1 cellular context compared by ENCODE assay signal in the genomic region with DNA sequence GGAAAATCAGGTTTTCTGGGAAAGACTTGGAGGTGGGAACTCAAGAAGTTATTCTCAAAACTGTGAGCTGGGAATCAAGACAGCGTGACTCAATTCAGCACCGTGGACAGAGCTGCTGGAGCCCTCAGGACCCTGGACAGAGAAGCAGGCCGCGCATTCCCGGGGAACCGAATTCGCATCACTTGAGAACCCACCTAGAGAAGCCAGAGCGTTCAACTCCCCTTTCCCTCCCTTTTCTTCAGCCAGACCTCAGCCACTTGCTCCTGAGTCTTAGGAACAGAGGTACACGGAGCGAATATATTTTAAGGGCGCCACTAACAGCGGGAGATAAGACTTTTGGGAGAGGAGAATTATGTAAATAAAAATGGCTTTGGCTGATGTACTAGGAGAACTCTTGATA.
A peak's percentile ranks its signal among the peaks of the same experiment; 100 is the strongest.
TF ChIP-seq lines count a peak whose summit lies in the region.

No MANE protein-coding gene starts in this region.

TF ChIP-seq in K562, 482 proteins besides CTCF, POLR2A, EP300 and RAD21 (continued from another document and continues in another):
- TF ChIP-seq, protein P1, sequence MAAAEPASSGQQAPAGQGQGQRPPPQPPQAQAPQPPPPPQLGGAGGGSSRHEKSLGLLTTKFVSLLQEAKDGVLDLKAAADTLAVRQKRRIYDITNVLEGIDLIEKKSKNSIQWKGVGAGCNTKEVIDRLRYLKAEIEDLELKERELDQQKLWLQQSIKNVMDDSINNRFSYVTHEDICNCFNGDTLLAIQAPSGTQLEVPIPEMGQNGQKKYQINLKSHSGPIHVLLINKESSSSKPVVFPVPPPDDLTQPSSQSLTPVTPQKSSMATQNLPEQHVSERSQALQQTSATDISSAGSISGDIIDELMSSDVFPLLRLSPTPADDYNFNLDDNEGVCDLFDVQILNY (CRISPR knock-in tag; IDR thresholded peaks at IDR 0.05): peak; percentile 100
- TF ChIP-seq ZNF133 (CRISPR knock-in tag; IDR thresholded peaks at IDR 0.05) (0 out of 2 replicates have a peak, but pooled peaks have one; percentile 33), SUPT5H (IDR thresholded peaks at IDR 0.05) (no peak), TEAD4 (IDR thresholded peaks at IDR 0.05; ENCODE audit: low read length) (peak; percentile 76), TEAD4 (CRISPR knock-in tag; IDR thresholded peaks at IDR 0.05; ENCODE audit: borderline replicate concordance) (peak; percentile 99), ZNF766 (CRISPR knock-in tag; conservative IDR thresholded peaks at IDR 0.05) (peak; percentile 99), ERF (CRISPR knock-in tag; IDR thresholded peaks at IDR 0.05) (0 out of 2 replicates have a peak, but pooled peaks have one; percentile 41), NR2C1 (IDR thresholded peaks at IDR 0.05) (no peak), NR2C1 (tag; IDR thresholded peaks at IDR 0.05) (peak; percentile 73), HLTF (IDR thresholded peaks at IDR 0.05) (no peak), BRD4 (IDR thresholded peaks at IDR 0.05) (no peak), ZNF75A (CRISPR knock-in tag; IDR thresholded peaks at IDR 0.05) (peak; percentile 28; the same call in 1 of the 2 replicates), ZNF184 (CRISPR knock-in tag; IDR thresholded peaks at IDR 0.05) (peak; percentile 86), ZNF282 (CRISPR knock-in tag; IDR thresholded peaks at IDR 0.05) (peak; percentile 100), ZNF134 (CRISPR knock-in tag; conservative IDR thresholded peaks at IDR 0.05) (peak; percentile 66), MXI1 (IDR thresholded peaks at IDR 0.05; ENCODE audit: low read depth, low read length) (peak; percentile 99), BHLHE40 (IDR thresholded peaks at IDR 0.05; ENCODE audit: low read length) (peak; percentile 19; the same call in 1 of the 2 replicates), HCFC1 (IDR thresholded peaks at IDR 0.05; ENCODE audit: low read depth, low read length) (peak; percentile 56), MAFK (IDR thresholded peaks at IDR 0.05; ENCODE audit: low read length) (0 out of 2 replicates have a peak, but pooled peaks have one; percentile 21), MEF2A (IDR thresholded peaks at IDR 0.05; ENCODE audit: control insufficient read depth, low read depth, low read length) (0 out of 2 replicates have a peak, but pooled peaks have one; percentile 13), FOXA3 (CRISPR knock-in tag; conservative IDR thresholded peaks at IDR 0.05 in 1 of 2, IDR thresholded peaks at IDR 0.05 in 1 of 2) (peak in 1 of 2 experiments; percentile 97; a peak in 2 of 4 replicates), CSDE1 (IDR thresholded peaks at IDR 0.05) (no peak), ZSCAN29 (IDR thresholded peaks at IDR 0.05) (peak; percentile 92), MYNN (IDR thresholded peaks at IDR 0.05) (no peak), MYNN (CRISPR knock-in tag; IDR thresholded peaks at IDR 0.05) (peak; percentile 97), PRMT5 (CRISPR knock-in tag; IDR thresholded peaks at IDR 0.05) (peak; percentile 100), RBM22 (IDR thresholded peaks at IDR 0.05; ENCODE audit: low read depth, low read length, poor library complexity, severe bottlenecking) (no peak), CHD1 (IDR thresholded peaks at IDR 0.05; ENCODE audit: low read length) (no peak), ZNF354B (CRISPR knock-in tag; IDR thresholded peaks at IDR 0.05) (peak; percentile 48; the same call in 1 of the 2 replicates), PTTG1 (tag; IDR thresholded peaks at IDR 0.05; ENCODE audit: low read depth) (peak; percentile 70), NUFIP1 (IDR thresholded peaks at IDR 0.05; ENCODE audit: partially characterized antibody) (no peak), FOXM1 (IDR thresholded peaks at IDR 0.05; ENCODE audit: low read depth) (no peak), FOXM1 (CRISPR knock-in tag; IDR thresholded peaks at IDR 0.05; ENCODE audit: low read depth) (peak; percentile 99), OTX1 (CRISPR knock-in tag; IDR thresholded peaks at IDR 0.05) (peak; percentile 85), ZNF79 (CRISPR knock-in tag; IDR thresholded peaks at IDR 0.05; ENCODE audit: low read depth) (peak; percentile 52; the same call in 1 of the 2 replicates), BCL6 (CRISPR knock-in tag; IDR thresholded peaks at IDR 0.05) (peak; percentile 84), CBX3 (IDR thresholded peaks at IDR 0.05; ENCODE audit: borderline replicate concordance in 1 of 2, low read length in 2 of 2) (peak; percentile 85 to 87; a peak in 2 of 3 replicates), RBM15 (IDR thresholded peaks at IDR 0.05; ENCODE audit: insufficient read depth, low read length) (no peak), MEF2D (tag; conservative IDR thresholded peaks at IDR 0.05; ENCODE audit: low read depth) (peak; percentile 72), JUN (IDR thresholded peaks at IDR 0.05; ENCODE audit: borderline replicate concordance, low read depth, low read length) (peak; percentile 72; the same call in 1 of the 2 replicates), JUN (CRISPR knock-in tag; IDR thresholded peaks at IDR 0.05; ENCODE audit: borderline replicate concordance) (peak; percentile 99), SAFB2 (IDR thresholded peaks at IDR 0.05; ENCODE audit: borderline replicate concordance, low read depth, low read length, severe bottlenecking) (no peak)
- TF ChIP-seq, protein P2, sequence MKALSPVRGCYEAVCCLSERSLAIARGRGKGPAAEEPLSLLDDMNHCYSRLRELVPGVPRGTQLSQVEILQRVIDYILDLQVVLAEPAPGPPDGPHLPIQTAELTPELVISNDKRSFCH (CRISPR knock-in tag; IDR thresholded peaks at IDR 0.05): no peak
- TF ChIP-seq, protein P2 (tag; IDR thresholded peaks at IDR 0.05): peak; percentile 90
- TF ChIP-seq, protein P3, sequence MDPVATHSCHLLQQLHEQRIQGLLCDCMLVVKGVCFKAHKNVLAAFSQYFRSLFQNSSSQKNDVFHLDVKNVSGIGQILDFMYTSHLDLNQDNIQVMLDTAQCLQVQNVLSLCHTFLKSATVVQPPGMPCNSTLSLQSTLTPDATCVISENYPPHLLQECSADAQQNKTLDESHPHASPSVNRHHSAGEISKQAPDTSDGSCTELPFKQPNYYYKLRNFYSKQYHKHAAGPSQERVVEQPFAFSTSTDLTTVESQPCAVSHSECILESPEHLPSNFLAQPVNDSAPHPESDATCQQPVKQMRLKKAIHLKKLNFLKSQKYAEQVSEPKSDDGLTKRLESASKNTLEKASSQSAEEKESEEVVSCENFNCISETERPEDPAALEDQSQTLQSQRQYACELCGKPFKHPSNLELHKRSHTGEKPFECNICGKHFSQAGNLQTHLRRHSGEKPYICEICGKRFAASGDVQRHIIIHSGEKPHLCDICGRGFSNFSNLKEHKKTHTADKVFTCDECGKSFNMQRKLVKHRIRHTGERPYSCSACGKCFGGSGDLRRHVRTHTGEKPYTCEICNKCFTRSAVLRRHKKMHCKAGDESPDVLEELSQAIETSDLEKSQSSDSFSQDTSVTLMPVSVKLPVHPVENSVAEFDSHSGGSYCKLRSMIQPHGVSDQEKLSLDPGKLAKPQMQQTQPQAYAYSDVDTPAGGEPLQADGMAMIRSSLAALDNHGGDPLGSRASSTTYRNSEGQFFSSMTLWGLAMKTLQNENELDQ (CRISPR knock-in tag; IDR thresholded peaks at IDR 0.05; ENCODE audit: borderline replicate concordance): peak; percentile 100
- TF ChIP-seq, protein P4, sequence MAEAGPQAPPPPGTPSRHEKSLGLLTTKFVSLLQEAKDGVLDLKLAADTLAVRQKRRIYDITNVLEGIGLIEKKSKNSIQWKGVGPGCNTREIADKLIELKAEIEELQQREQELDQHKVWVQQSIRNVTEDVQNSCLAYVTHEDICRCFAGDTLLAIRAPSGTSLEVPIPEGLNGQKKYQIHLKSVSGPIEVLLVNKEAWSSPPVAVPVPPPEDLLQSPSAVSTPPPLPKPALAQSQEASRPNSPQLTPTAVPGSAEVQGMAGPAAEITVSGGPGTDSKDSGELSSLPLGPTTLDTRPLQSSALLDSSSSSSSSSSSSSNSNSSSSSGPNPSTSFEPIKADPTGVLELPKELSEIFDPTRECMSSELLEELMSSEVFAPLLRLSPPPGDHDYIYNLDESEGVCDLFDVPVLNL (CRISPR knock-in tag; IDR thresholded peaks at IDR 0.05; ENCODE audit: low read depth): peak; percentile 97
- TF ChIP-seq, protein P5, sequence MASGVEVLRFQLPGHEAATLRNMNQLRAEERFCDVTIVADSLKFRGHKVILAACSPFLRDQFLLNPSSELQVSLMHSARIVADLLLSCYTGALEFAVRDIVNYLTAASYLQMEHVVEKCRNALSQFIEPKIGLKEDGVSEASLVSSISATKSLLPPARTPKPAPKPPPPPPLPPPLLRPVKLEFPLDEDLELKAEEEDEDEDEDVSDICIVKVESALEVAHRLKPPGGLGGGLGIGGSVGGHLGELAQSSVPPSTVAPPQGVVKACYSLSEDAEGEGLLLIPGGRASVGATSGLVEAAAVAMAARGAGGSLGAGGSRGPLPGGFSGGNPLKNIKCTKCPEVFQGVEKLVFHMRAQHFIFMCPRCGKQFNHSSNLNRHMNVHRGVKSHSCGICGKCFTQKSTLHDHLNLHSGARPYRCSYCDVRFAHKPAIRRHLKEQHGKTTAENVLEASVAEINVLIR (CRISPR knock-in tag; IDR thresholded peaks at IDR 0.05): peak; percentile 34; the same call in 1 of the 2 replicates
- TF ChIP-seq, protein P6, sequence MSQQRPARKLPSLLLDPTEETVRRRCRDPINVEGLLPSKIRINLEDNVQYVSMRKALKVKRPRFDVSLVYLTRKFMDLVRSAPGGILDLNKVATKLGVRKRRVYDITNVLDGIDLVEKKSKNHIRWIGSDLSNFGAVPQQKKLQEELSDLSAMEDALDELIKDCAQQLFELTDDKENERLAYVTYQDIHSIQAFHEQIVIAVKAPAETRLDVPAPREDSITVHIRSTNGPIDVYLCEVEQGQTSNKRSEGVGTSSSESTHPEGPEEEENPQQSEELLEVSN (IDR thresholded peaks at IDR 0.05; ENCODE audit: borderline replicate concordance in 1 of 2, extremely low read depth in 1 of 2, insufficient read depth in 1 of 2, insufficient read length in 1 of 2, low read depth in 1 of 2, low read length in 1 of 2, poor library complexity in 1 of 2, severe bottlenecking in 1 of 2): peak; percentile 13 to 66
- TF ChIP-seq, protein P7, sequence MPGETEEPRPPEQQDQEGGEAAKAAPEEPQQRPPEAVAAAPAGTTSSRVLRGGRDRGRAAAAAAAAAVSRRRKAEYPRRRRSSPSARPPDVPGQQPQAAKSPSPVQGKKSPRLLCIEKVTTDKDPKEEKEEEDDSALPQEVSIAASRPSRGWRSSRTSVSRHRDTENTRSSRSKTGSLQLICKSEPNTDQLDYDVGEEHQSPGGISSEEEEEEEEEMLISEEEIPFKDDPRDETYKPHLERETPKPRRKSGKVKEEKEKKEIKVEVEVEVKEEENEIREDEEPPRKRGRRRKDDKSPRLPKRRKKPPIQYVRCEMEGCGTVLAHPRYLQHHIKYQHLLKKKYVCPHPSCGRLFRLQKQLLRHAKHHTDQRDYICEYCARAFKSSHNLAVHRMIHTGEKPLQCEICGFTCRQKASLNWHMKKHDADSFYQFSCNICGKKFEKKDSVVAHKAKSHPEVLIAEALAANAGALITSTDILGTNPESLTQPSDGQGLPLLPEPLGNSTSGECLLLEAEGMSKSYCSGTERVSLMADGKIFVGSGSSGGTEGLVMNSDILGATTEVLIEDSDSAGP (CRISPR knock-in tag; IDR thresholded peaks at IDR 0.05): peak; percentile 83
- TF ChIP-seq, protein P8, sequence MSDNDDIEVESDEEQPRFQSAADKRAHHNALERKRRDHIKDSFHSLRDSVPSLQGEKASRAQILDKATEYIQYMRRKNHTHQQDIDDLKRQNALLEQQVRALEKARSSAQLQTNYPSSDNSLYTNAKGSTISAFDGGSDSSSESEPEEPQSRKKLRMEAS (CRISPR knock-in tag; IDR thresholded peaks at IDR 0.05): peak; percentile 96
- TF ChIP-seq, protein P9, sequence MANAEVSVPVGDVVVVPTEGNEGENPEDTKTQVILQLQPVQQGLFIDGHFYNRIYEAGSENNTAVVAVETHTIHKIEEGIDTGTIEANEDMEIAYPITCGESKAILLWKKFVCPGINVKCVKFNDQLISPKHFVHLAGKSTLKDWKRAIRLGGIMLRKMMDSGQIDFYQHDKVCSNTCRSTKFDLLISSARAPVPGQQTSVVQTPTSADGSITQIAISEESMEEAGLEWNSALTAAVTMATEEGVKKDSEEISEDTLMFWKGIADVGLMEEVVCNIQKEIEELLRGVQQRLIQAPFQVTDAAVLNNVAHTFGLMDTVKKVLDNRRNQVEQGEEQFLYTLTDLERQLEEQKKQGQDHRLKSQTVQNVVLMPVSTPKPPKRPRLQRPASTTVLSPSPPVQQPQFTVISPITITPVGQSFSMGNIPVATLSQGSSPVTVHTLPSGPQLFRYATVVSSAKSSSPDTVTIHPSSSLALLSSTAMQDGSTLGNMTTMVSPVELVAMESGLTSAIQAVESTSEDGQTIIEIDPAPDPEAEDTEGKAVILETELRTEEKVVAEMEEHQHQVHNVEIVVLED (CRISPR knock-in tag; IDR thresholded peaks at IDR 0.05): peak; percentile 61
- TF ChIP-seq, protein P10, sequence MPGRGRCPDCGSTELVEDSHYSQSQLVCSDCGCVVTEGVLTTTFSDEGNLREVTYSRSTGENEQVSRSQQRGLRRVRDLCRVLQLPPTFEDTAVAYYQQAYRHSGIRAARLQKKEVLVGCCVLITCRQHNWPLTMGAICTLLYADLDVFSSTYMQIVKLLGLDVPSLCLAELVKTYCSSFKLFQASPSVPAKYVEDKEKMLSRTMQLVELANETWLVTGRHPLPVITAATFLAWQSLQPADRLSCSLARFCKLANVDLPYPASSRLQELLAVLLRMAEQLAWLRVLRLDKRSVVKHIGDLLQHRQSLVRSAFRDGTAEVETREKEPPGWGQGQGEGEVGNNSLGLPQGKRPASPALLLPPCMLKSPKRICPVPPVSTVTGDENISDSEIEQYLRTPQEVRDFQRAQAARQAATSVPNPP (IDR thresholded peaks at IDR 0.05; ENCODE audit: borderline replicate concordance, insufficient read depth, insufficient read length): no peak
- TF ChIP-seq, protein P11, sequence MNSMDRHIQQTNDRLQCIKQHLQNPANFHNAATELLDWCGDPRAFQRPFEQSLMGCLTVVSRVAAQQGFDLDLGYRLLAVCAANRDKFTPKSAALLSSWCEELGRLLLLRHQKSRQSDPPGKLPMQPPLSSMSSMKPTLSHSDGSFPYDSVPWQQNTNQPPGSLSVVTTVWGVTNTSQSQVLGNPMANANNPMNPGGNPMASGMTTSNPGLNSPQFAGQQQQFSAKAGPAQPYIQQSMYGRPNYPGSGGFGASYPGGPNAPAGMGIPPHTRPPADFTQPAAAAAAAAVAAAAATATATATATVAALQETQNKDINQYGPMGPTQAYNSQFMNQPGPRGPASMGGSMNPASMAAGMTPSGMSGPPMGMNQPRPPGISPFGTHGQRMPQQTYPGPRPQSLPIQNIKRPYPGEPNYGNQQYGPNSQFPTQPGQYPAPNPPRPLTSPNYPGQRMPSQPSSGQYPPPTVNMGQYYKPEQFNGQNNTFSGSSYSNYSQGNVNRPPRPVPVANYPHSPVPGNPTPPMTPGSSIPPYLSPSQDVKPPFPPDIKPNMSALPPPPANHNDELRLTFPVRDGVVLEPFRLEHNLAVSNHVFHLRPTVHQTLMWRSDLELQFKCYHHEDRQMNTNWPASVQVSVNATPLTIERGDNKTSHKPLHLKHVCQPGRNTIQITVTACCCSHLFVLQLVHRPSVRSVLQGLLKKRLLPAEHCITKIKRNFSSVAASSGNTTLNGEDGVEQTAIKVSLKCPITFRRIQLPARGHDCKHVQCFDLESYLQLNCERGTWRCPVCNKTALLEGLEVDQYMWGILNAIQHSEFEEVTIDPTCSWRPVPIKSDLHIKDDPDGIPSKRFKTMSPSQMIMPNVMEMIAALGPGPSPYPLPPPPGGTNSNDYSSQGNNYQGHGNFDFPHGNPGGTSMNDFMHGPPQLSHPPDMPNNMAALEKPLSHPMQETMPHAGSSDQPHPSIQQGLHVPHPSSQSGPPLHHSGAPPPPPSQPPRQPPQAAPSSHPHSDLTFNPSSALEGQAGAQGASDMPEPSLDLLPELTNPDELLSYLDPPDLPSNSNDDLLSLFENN (IDR thresholded peaks at IDR 0.05; ENCODE audit: low read depth in 2 of 2, low read length in 2 of 2): 0 out of 4 replicates have a peak, but pooled peaks of 1 of the 2 experiments have one; percentile 33
